In genomic region chr6:35280903-35281302, GRCh38 we compare ENCODE assay signal across 21 cellular contexts. TPM values are rescaled to one million over a fixed set of nuclear protein-coding genes. Genes with fewer than 3 reads are reported as not detected.
DNase-seq lines count a peak whose midpoint lies in the region; ATAC-seq and TF ChIP-seq lines count a peak whose summit lies in the region.
"Had no signal": no experiment of that assay in that cellular context is flagged by ENCODE, and none has a peak within 500 bp of the region (broad histone marks: within the 10 kb centered on the region; RNA-seq: fewer than 3 reads in every experiment).

No MANE protein-coding gene starts in this region.

- H3K4me1 ChIP-seq in IMR-90 (ENCODE audit: control insufficient read depth, insufficient read depth, low read length): peaks cover 13% of the 10 kb centered on the region
- H3K4me1 ChIP-seq: colonic mucosa had no signal

- no peak overlapping the region for H3K9ac ChIP-seq in IMR-90 (ENCODE audit: low read depth, low read length)

- H4K20me1 ChIP-seq in IMR-90 (ENCODE audit: insufficient read depth, low read length): peaks cover 6% of the 10 kb centered on the region; the same call in 1 of the 2 replicates

- H3K9me3 ChIP-seq in IMR-90 (ENCODE audit: control insufficient read depth, insufficient read depth, low read length): no peaks in the 10 kb centered on the region
- H3K9me3 ChIP-seq: colonic mucosa had no signal

- DNase-seq in Daoy (ENCODE audit: low read depth) (peak; percentile 46), IMR-90 (peak; percentile 48), glomerular visceral epithelial cell (ENCODE audit: extremely low spot score) (peak; percentile 53), renal cortical epithelial cell (ENCODE audit: low read depth) (peak; percentile 21), germinal center (ENCODE audit: low spot score) (no peak), activated T-cell treated with anti-CD3 and anti-CD28 coated beads for 4 hours (no peak)
- DNase-seq: activated CD4-positive, alpha-beta T cell treated with anti-CD3 and anti-CD28 coated beads, Interleukin-2, amount 10 ng/mL, durations not matched to agents 24 days and 14 days; activated naive CD4-positive, alpha-beta T cell treated with Interleukin-2 at 50 U/mL for 16 hours; C1 segment of cervical spinal cord; colonic mucosa; effector memory CD8-positive, alpha-beta T cell; foreskin fibroblast; left colon; mesendoderm; NCI-H446; occipital lobe; SHP77; stimulated activated CD4-positive, alpha-beta T cell treated with anti-CD3 and anti-CD28 coated beads, Interleukin-4, amount 100 ng/mL, for 4 hours; stimulated activated naive B cell treated with anti-CD40 and anti-IgM and Interleukin-4, amounts not matched to agents 10 μg/mL and 1 μg/mL and 100 μg/mL, for 72 hours; T1000 had no signal

- no peak overlapping the region for H3K23ac ChIP-seq in IMR-90 (ENCODE audit: low read depth, low read length)

- BruUV-seq in IMR-90 (replicated peaks; lab: Mats Ljungman, UMichigan): no TSS peak

- H4K8ac ChIP-seq in IMR-90 (ENCODE audit: low read depth in 2 of 2, low read length in 2 of 2): no peak overlapping the region

- H3K14ac ChIP-seq in IMR-90 (replicated peaks; ENCODE audit: low read depth, low read length): no peak overlapping the region

- no peak overlapping the region; the same call in 1 of the 2 replicates for H3K4me2 ChIP-seq in IMR-90 (ENCODE audit: low read depth, low read length)

- intact Hi-C loops in IMR-90 (cut with micrococcal nuclease): no loop called here

- H2AK9ac ChIP-seq in IMR-90 (replicated peaks; ENCODE audit: low read depth, low read length, poor library complexity): no peak overlapping the region

- H3K79me1 ChIP-seq in IMR-90 (ENCODE audit: low read depth in 1 of 2, low read length in 2 of 2): peaks cover 6 to 10% of the 10 kb centered on the region in 2 experiments; a peak in 2 of 4 replicates

- POLR2A ChIA-PET in IMR-90 (lab: Charles Lee; ENCODE audit: unreplicated experiment): interaction anchor here (0.7 kb wide), 1 partner anchor 23 kb away, joined by 3 read pairs; no protein-coding TSS in a partner anchor

- no peak for TF ChIP-seq RAD21 in IMR-90 (IDR thresholded peaks at IDR 0.05; ENCODE audit: low read length)

- TF ChIP-seq CTCF in IMR-90 (conservative IDR thresholded peaks at IDR 0.05; ENCODE audit: low read depth, low read length): no peak

- no peak overlapping the region for H2BK120ac ChIP-seq in IMR-90 (ENCODE audit: low read depth, low read length)

- in situ Hi-C loops in IMR-90 (cut with MboI; ENCODE audit: low sequenced_read_pairs): no loop called here

- H3K4ac ChIP-seq in IMR-90 (ENCODE audit: low read depth, low read length): no peak overlapping the region

- ATAC-seq in IMR-90 (ENCODE audit: low read depth): peak; percentile 74
- no peak for ATAC-seq in GM21786 (IDR thresholded peaks at IDR 0.05; ENCODE audit: unreplicated experiment)
- ATAC-seq: effector memory CD8-positive, alpha-beta T cell; left colon; stimulated activated naive B cell treated with anti-CD40 and anti-IgM and Interleukin-4, amounts not matched to agents 10 μg/mL and 1 μg/mL and 100 μg/mL, for 72 hours had no signal

- H2BK5ac ChIP-seq in IMR-90 (ENCODE audit: low read depth, low read length, poor library complexity, severe bottlenecking): no peak overlapping the region

- CTCF ChIA-PET in IMR-90 (lab: Yijun Ruan, JAX): no interaction called here

- H3K9me1 ChIP-seq in IMR-90 (ENCODE audit: insufficient read depth, low read length): peaks cover 5% of the 10 kb centered on the region; the same call in 1 of the 2 replicates

- peaks cover 11% of the 10 kb centered on the region for H3K36me3 ChIP-seq in IMR-90 (ENCODE audit: control insufficient read depth, insufficient read depth, low read length)

- H4K5ac ChIP-seq in IMR-90 (ENCODE audit: low read depth, low read length): no peak overlapping the region

- no peak overlapping the region for H2BK20ac ChIP-seq in IMR-90 (ENCODE audit: low read depth, low read length)

- H2BK15ac ChIP-seq in IMR-90 (ENCODE audit: low read depth, low read length): no peak overlapping the region

- no peak overlapping the region for H4K91ac ChIP-seq in IMR-90 (ENCODE audit: insufficient read depth, low read depth, low read length)

- TF ChIP-seq POLR2A in IMR-90 (IDR thresholded peaks at IDR 0.05; ENCODE audit: low read depth, low read length): no peak

- no peak overlapping the region for H3K56ac ChIP-seq in IMR-90 (ENCODE audit: extremely low read depth, insufficient read depth, low read length)

- H3K27me3 ChIP-seq in IMR-90 (ENCODE audit: control insufficient read depth, insufficient read depth, low read length): no peaks in the 10 kb centered on the region
- H3K27me3 ChIP-seq: colonic mucosa had no signal

- no peak overlapping the region for H3K4me3 ChIP-seq in IMR-90 (ENCODE audit: insufficient read depth, low read depth, low read length)
- H3K4me3 ChIP-seq: colonic mucosa had no signal

- no peak overlapping the region for H3K27ac ChIP-seq in IMR-90 (ENCODE audit: insufficient read depth, low read length)
- H3K27ac ChIP-seq: colonic mucosa had no signal

- H2AK5ac ChIP-seq in IMR-90 (ENCODE audit: low read depth, low read length): no peak overlapping the region

- H3K18ac ChIP-seq in IMR-90 (ENCODE audit: low read depth, low read length): no peak overlapping the region

- H2AFZ ChIP-seq in IMR-90 (replicated peaks; ENCODE audit: low read length, poor library complexity): no peak overlapping the region

- 0% methylated on average over 1 of the region's 4 CpGs; no CpG with 5 or more reads in 1 of the 2 experiments for WGBS in IMR-90 (ENCODE audit: extremely low coverage in 2 of 2, insufficient read length in 1 of 2), 2 experiments

- dilution Hi-C loops in IMR-90 (cut with HindIII; ENCODE audit: low sequenced_read_pairs, unreplicated experiment): no loop called here

TF ChIP-seq in IMR-90, 13 proteins besides CTCF, POLR2A, EP300 and RAD21:
- TF ChIP-seq RFX5 (IDR thresholded peaks at IDR 0.05; ENCODE audit: low read depth, low read length) (no peak), CEBPB (IDR thresholded peaks at IDR 0.05; ENCODE audit: low read depth, low read length) (no peak), MAZ (IDR thresholded peaks at IDR 0.05; ENCODE audit: borderline replicate concordance, low read depth, low read length) (no peak), FOS (IDR thresholded peaks at IDR 0.05; ENCODE audit: low read depth, low read length) (no peak), MAFK (IDR thresholded peaks at IDR 0.05; ENCODE audit: low read depth, low read length) (no peak), RCOR1 (IDR thresholded peaks at IDR 0.05; ENCODE audit: insufficient replicate concordance, low read length) (no peak), ELK1 (IDR thresholded peaks at IDR 0.05; ENCODE audit: borderline replicate concordance, low read depth, low read length) (no peak), USF2 (IDR thresholded peaks at IDR 0.05; ENCODE audit: low read depth, low read length) (no peak), CHD1 (IDR thresholded peaks at IDR 0.05; ENCODE audit: low read depth, low read length) (no peak), BHLHE40 (IDR thresholded peaks at IDR 0.05; ENCODE audit: low read depth, low read length) (no peak)

RNA-seq across cellular contexts. Expression of gene DEF6, which starts 16.7 kb away (rescaled TPM):
- 20.0 and 23.6 TPM in 2 replicates for total RNA-seq in Daoy (2014; rRNA removed; shearing (Covaris generic))
- total RNA-seq in IMR-90 (2012; rRNA removed) (1.9 and 2.5 TPM in 2 replicates), renal cortical epithelial cell (0.99 and 2.6 TPM in 2 replicates)
- polyA plus RNA-seq in IMR-90 (2012; rRNA removed): 4.1 and 4.2 TPM in 2 replicates
- 1.6 and 3.0 TPM in 2 replicates for polyA plus RNA-seq in IMR-90 (2012; cell fraction: cytosol; rRNA removed)
- 13.7 and 15.7 TPM in 2 replicates for polyA plus RNA-seq in IMR-90 (2012; cell fraction: nucleus; rRNA removed; ENCODE audit: low replicate concordance)

RNA-seq across cellular contexts. Expression of gene ZNF76, which starts 21.4 kb away (rescaled TPM):
- 9.1 and 12.5 TPM in 2 replicates for total RNA-seq in Daoy (2014; rRNA removed; shearing (Covaris generic))
- 15.3 and 19.9 TPM in 2 replicates for total RNA-seq in IMR-90 (2012; rRNA removed)
- polyA plus RNA-seq in IMR-90 (2012; rRNA removed): 21.1 and 22.5 TPM in 2 replicates
- polyA plus RNA-seq in IMR-90 (2012; cell fraction: cytosol; rRNA removed): 13.4 and 13.9 TPM in 2 replicates
- 87.4 and 150 TPM in 2 replicates for polyA plus RNA-seq in IMR-90 (2012; cell fraction: nucleus; rRNA removed; ENCODE audit: low replicate concordance)
- total RNA-seq in renal cortical epithelial cell: 15.6 and 23.0 TPM in 2 replicates

Comparison
In these comparisons a context has a peak if more than half of its experiments do, and no peak if none do; other contexts are left out.
1. DNase-seq: peak in Daoy (single experiment), IMR-90 (single experiment), glomerular visceral epithelial cell (single experiment) and renal cortical epithelial cell (single experiment); none in germinal center (single experiment) and activated T-cell treated with anti-CD3 and anti-CD28 coated beads for 4 hours (single experiment).